ENCODE assay signal across 9 cellular contexts in genomic region chr20:45833030-45833882, GRCh38. TPM values are rescaled to one million over a fixed set of nuclear protein-coding genes. Genes with fewer than 3 reads are reported as not detected.
A peak's percentile ranks its signal among the peaks of the same experiment; 100 is the strongest.
DNase-seq lines count a peak whose midpoint lies in the region; ATAC-seq, FAIRE-seq and TF ChIP-seq lines count a peak whose summit lies in the region.
"Had no signal": no experiment of that assay in that cellular context is flagged by ENCODE, and none has a peak within 500 bp of the region (broad histone marks: within the 10 kb centered on the region; RNA-seq: fewer than 3 reads in every experiment).

TSS of gene SNX21 (plus strand) at chr20:45833799. CDS start at chr20:45833920, 121 bp downstream.

- H3K27me3 ChIP-seq in DOHH2 (ENCODE audit: control insufficient read depth, low read length) = peaks cover 23% of the 10 kb centered on the region
- no peaks in the 10 kb centered on the region for H3K27me3 ChIP-seq in K562 (ENCODE audit: control insufficient read depth in 2 of 2, insufficient read depth in 2 of 2, low read length in 2 of 2)
- H3K27me3 ChIP-seq in right cardiac atrium (ENCODE audit: control insufficient read depth, insufficient read depth) = no peaks in the 10 kb centered on the region
- no peaks in the 10 kb centered on the region for H3K27me3 ChIP-seq in trophoblast cell (ENCODE audit: insufficient read depth, low read length)

- H3K4ac ChIP-seq in trophoblast cell (ENCODE audit: low read depth, low read length) = peak within 1 kb of the TSS; percentile 39

- peak within 1 kb of the TSS; percentile 52 for H3K14ac ChIP-seq in trophoblast cell (ENCODE audit: low read length)

- H3K18ac ChIP-seq in trophoblast cell (ENCODE audit: low read length) = peak within 1 kb of the TSS; percentile 27

- WGBS in K562 (ENCODE audit: insufficient coverage, low coverage, missing lambda C conversion rate) = 17% methylated on average over 16 of the region's 35 CpGs
- WGBS in right cardiac atrium = 4% methylated on average over 35 of the region's 35 CpGs
- WGBS in trophoblast cell (ENCODE audit: extremely low coverage, insufficient coverage, insufficient read length) = no CpG with 5 or more reads among the region's 35 CpGs

- H4K20me1 ChIP-seq in DOHH2 (ENCODE audit: control insufficient read depth, insufficient read depth, low read depth, low read length) (no peaks in the 10 kb centered on the region), K562 (replicated peaks; ENCODE audit: control insufficient read depth, insufficient read depth, low read length) (no peaks in the 10 kb centered on the region)

- no peak for TF ChIP-seq EP300 in K562 (IDR thresholded peaks at IDR 0.05; ENCODE audit: low read length)

- peak within 1 kb of the TSS; percentile 31 for H2AK5ac ChIP-seq in trophoblast cell (ENCODE audit: low read length)

- no peak for TF ChIP-seq RAD21 in K562 (CRISPR knock-in tag; conservative IDR thresholded peaks at IDR 0.05 in 1 of 2, IDR thresholded peaks at IDR 0.05 in 1 of 2)

- no peak for TF ChIP-seq POLR2A in K562 (conservative IDR thresholded peaks at IDR 0.05)

- peak within 1 kb of the TSS; percentile 67 for H3K4me2 ChIP-seq in DOHH2 (ENCODE audit: low read length)
- H3K4me2 ChIP-seq in K562 (ENCODE audit: insufficient read depth, low read length) = peak within 1 kb of the TSS; percentile 68
- H3K4me2 ChIP-seq in trophoblast cell (ENCODE audit: low read length) = peak within 1 kb of the TSS; percentile 90

- H4K8ac ChIP-seq in trophoblast cell (ENCODE audit: low read depth, low read length) = peak within 1 kb of the TSS; percentile 90

- H4K12ac ChIP-seq in trophoblast cell (ENCODE audit: low read depth, low read length) = peak within 1 kb of the TSS; percentile 66

- no peak within 1 kb of the TSS for H2BK120ac ChIP-seq in trophoblast cell (ENCODE audit: insufficient read depth, low read length, poor library complexity)

- 0 out of 2 replicates have a peak, but pooled peaks cover 2% of the 10 kb centered on the region for H3F3A ChIP-seq in DOHH2 (ENCODE audit: control insufficient read depth, insufficient read depth)

- no peaks in the 10 kb centered on the region for H3K9me1 ChIP-seq in K562 (ENCODE audit: control insufficient read depth, insufficient read depth, low read length)

- peak; percentile 75 for ATAC-seq in K562
- ATAC-seq in right cardiac atrium = peak; percentile 93 to 94
- no peak for ATAC-seq in HG02763 (IDR thresholded peaks at IDR 0.05; ENCODE audit: unreplicated experiment)

- H3K79me2 ChIP-seq in DOHH2 (ENCODE audit: control insufficient read depth, low read length) (no peaks in the 10 kb centered on the region), K562 (ENCODE audit: control insufficient read depth, insufficient read depth, low read length) (no peaks in the 10 kb centered on the region), trophoblast cell (ENCODE audit: control insufficient read depth, insufficient read depth, low read length, poor library complexity) (no peaks in the 10 kb centered on the region)

- H3K4me1 ChIP-seq in DOHH2 (ENCODE audit: control insufficient read depth, low read length) (peaks cover 11% of the 10 kb centered on the region), K562 (replicated peaks in 1 of 2; ENCODE audit: control insufficient read depth in 2 of 2, insufficient read depth in 2 of 2, low read length in 2 of 2) (peaks cover 32 to 34% of the 10 kb centered on the region in 2 experiments), right cardiac atrium (ENCODE audit: control insufficient read depth, insufficient read depth, low read length) (peaks cover 7% of the 10 kb centered on the region), trophoblast cell (ENCODE audit: control insufficient read depth in 1 of 2, insufficient read depth in 2 of 2, low read length in 2 of 2) (peaks cover 5 to 11% of the 10 kb centered on the region in 2 experiments)

- peak within 1 kb of the TSS; percentile 76 for H4K91ac ChIP-seq in trophoblast cell (ENCODE audit: low read depth, low read length)

- H3K36me3 ChIP-seq in DOHH2 (ENCODE audit: control insufficient read depth, low read length) (no peaks in the 10 kb centered on the region), K562 (ENCODE audit: control insufficient read depth, insufficient read depth, low read length) (no peaks in the 10 kb centered on the region), trophoblast cell (ENCODE audit: control insufficient read depth in 1 of 2, insufficient read depth in 2 of 2, low read length in 2 of 2) (no peaks in the 10 kb centered on the region)

- H3K9me2 ChIP-seq in DOHH2 (replicated peaks; ENCODE audit: control insufficient read depth, low read length) = no peaks in the 10 kb centered on the region

- intact Hi-C loops in K562 (cut with micrococcal nuclease) (loop anchor here (10.0 kb wide), 1 partner anchor 52 kb away; the partner anchor contains the start of genes SPATA25 and ZSWIM1), right cardiac atrium (cut with DNase I) (loop anchor here in 1 of 4 donors (10.0 kb wide), 1 partner anchor 102 kb away; the partner anchor contains the start of gene PCIF1)

- CTCF ChIA-PET in RWPE1 (lab: Yijun Ruan, JAX) (interaction anchor here (0.8 kb wide), 1 partner anchor 9 kb away, joined by 4 read pairs; no protein-coding TSS in a partner anchor), K562 (lab: Yijun Ruan, JAX; ENCODE audit: low intra/inter-chr PET ratio) (no interaction called here)

- FAIRE-seq in K562 (lab: Jason Lieb, UNC) = no peak
- FAIRE-seq: endometrium had no signal

- BruUV-seq in K562 (replicated peaks; lab: Mats Ljungman, UMichigan) = no TSS peak

- H3K9ac ChIP-seq in K562 (ENCODE audit: insufficient read depth in 1 of 2, low read depth in 2 of 2, low read length in 2 of 2) (peak within 1 kb of the TSS; percentile 19 to 86; a peak in 3 of 4 replicates), trophoblast cell (ENCODE audit: low read length) (peak within 1 kb of the TSS; percentile 90)

- in situ Hi-C loops in K562 (cut with MboI) = no loop called here

- H3K4me3 ChIP-seq in DOHH2 (ENCODE audit: low read length) = peak within 1 kb of the TSS; percentile 65
- peak within 1 kb of the TSS; percentile 43 for H3K4me3 ChIP-seq in K562
- H3K4me3 ChIP-seq in right cardiac atrium (ENCODE audit: low read length) = peak within 1 kb of the TSS; percentile 50
- H3K4me3 ChIP-seq in trophoblast cell (ENCODE audit: low read depth, low read length) = peak within 1 kb of the TSS; percentile 77

- no peak within 1 kb of the TSS for H3K27ac ChIP-seq in DOHH2 (ENCODE audit: low read depth, low read length)
- peak within 1 kb of the TSS; percentile 92 for H3K27ac ChIP-seq in RWPE1
- no peak within 1 kb of the TSS for H3K27ac ChIP-seq in K562 (ENCODE audit: extremely low read depth, low read depth, low read length)
- peak within 1 kb of the TSS; percentile 85 for H3K27ac ChIP-seq in right cardiac atrium (ENCODE audit: low read length)
- H3K27ac ChIP-seq in trophoblast cell (ENCODE audit: low read depth, low read length) = peak within 1 kb of the TSS; percentile 60

- no peak within 1 kb of the TSS for H3K23ac ChIP-seq in trophoblast cell (ENCODE audit: low read length)

- no peak within 1 kb of the TSS for H2BK5ac ChIP-seq in trophoblast cell (ENCODE audit: low read depth, low read length, poor library complexity)

- H3K9me3 ChIP-seq in DOHH2 (ENCODE audit: control insufficient read depth, insufficient read depth, low read length) (no peaks in the 10 kb centered on the region), K562 (replicated peaks; ENCODE audit: control insufficient read depth, insufficient read depth, low read depth, low read length) (no peaks in the 10 kb centered on the region), right cardiac atrium (ENCODE audit: control insufficient read depth, low read length) (no peaks in the 10 kb centered on the region), trophoblast cell (ENCODE audit: insufficient read depth, low read depth, low read length) (peaks cover 3% of the 10 kb centered on the region)

- no peak within 1 kb of the TSS for H2BK12ac ChIP-seq in trophoblast cell (ENCODE audit: low read length)

- H3K79me1 ChIP-seq in trophoblast cell (ENCODE audit: low read length) = peaks cover 9% of the 10 kb centered on the region

- POLR2A ChIA-PET in RWPE1 (lab: Yijun Ruan, JAX; ENCODE audit: low non-redundant PET) = interaction anchor here (0.6 to 1.3 kb wide), 5 partner anchors 8 to 137 kb away, joined by 3 to 6 read pairs (median 4); no protein-coding TSS in a partner anchor
- POLR2A ChIA-PET in K562 (lab: Yijun Ruan, JAX) = interaction anchor here (0.5 to 1.6 kb wide), 9 partner anchors 8 to 136 kb away, joined by 3 to 6 read pairs (median 4); partner anchors contain the start of gene PCIF1

- TF ChIP-seq CTCF in DOHH2 (IDR thresholded peaks at IDR 0.05; ENCODE audit: low read depth, low read length, poor library complexity, severe bottlenecking) (no peak), RWPE1 (conservative IDR thresholded peaks at IDR 0.05; ENCODE audit: low read depth) (no peak), K562 (IDR thresholded peaks at IDR 0.05 in 2 of 3, conservative IDR thresholded peaks at IDR 0.05 in 1 of 3; ENCODE audit: insufficient read depth in 2 of 3, low read depth in 1 of 3, low read length in 3 of 3) (no peak)

- DNase-seq in HS-27A (ENCODE audit: low read depth) = peak; percentile 70
- peak; percentile 88 for DNase-seq in RWPE1 (ENCODE audit: low spot score)
- DNase-seq in K562 (ENCODE audit: extremely low read depth in 1 of 4, low spot score in 3 of 4) = peak in 2 of 4 experiments; percentile 57 to 61
- DNase-seq in right cardiac atrium = peak; percentile 94 to 96 (median 96)
- peak; percentile 66 to 76 for DNase-seq in trophoblast cell
- DNase-seq in ecto neural progenitor cell (ENCODE audit: low spot score) = no peak

- H2AFZ ChIP-seq in K562 (ENCODE audit: low read depth, low read length) (peak within 1 kb of the TSS; percentile 72), trophoblast cell (ENCODE audit: insufficient read depth, low read length, poor library complexity) (peak within 1 kb of the TSS; percentile 80)

RNA-seq across cellular contexts. Expression of gene SNX21, which starts in this region (rescaled TPM):
- total RNA-seq in K562 (2011; cell fraction: chromatin; rRNA removed; ENCODE audit: low replicate concordance) = 1.0 and 1.1 TPM in 2 replicates
- 0.92 and 1.0 TPM in 2 replicates for total RNA-seq in K562 (2011; cell fraction: nucleolus; rRNA removed)
- total RNA-seq in K562 (2011; cell fraction: nucleoplasm; rRNA removed) = 0.61 and 0.95 TPM in 2 replicates
- total RNA-seq in K562 (2014; rRNA removed) (0.65 and 0.91 TPM in 2 replicates), K562 (2014; rRNA removed; fragmentation: Illumina TruSeq; extraction: Trizol) (0.18 and 0.19 TPM in 2 replicates), K562 (2015; rRNA removed; fragmentation: Illumina TruSeq; extraction: Trizol) (0.57 and 0.69 TPM in 2 replicates), K562 (2021) (0.65 and 1.2 TPM in 2 replicates), right cardiac atrium (10 to 100 TPM; 25.8 to 30.7 (median 28.7) TPM)
- polyA plus RNA-seq in K562 (2011; rRNA removed) (0.18 TPM in 2 replicates), K562 (2014; fragmentation: Illumina TruSeq; extraction: Trizol) (0.22 and 0.26 TPM in 2 replicates), K562 (2014; fragmentation: Nextera tagmentation; extraction: Ambion mirVana) (under 1 TPM; 0.10 to 0.42 TPM), K562 (2014; rRNA removed) (0.58 and 1.2 TPM in 2 replicates), right cardiac atrium (23.5 TPM)
- polyA plus RNA-seq in K562 (2011; cell fraction: cytosol; rRNA removed) = 0.49 and 1.7 TPM in 2 replicates
- polyA plus RNA-seq in K562 (2011; cell fraction: nucleus; rRNA removed) = 0.58 TPM in 2 replicates
- polyA plus RNA-seq in K562 (2012) = 0.83 and 2.7 TPM in 2 replicates
- polyA minus RNA-seq in K562 (2011; rRNA and poly(A)+ RNA removed) = 0.06 and 0.07 TPM in 2 replicates
- 0.91 TPM in 1 of 2 replicates, not detected in the other for polyA minus RNA-seq in K562 (2011; cell fraction: cytosol; rRNA and poly(A)+ RNA removed)
- polyA minus RNA-seq in K562 (2011; cell fraction: nucleus; rRNA and poly(A)+ RNA removed) = 0.56 and 0.67 TPM in 2 replicates
- 6.6 and 7.3 TPM in 2 replicates for polyA plus RNA-seq in trophoblast cell (2013)

Comparison
In these comparisons a context has a peak if more than half of its experiments do, and no peak if none do; other contexts are left out.
1. RNA of gene SNX21 (total RNA-seq): 25.8 to 30.7 TPM in right cardiac atrium; 0.18 to 1.2 TPM in K562; every median in the first group is over 10 times any median in the second.
2. H3K27ac ChIP-seq: peak in RWPE1 (single experiment), right cardiac atrium (single experiment) and trophoblast cell (single experiment); none in DOHH2 (single experiment) and K562 (single experiment).
3. Peak in every context shown above with its lines, with median percentiles within 50 percentile points of each other: H3K4me2 ChIP-seq and H3K4me3 ChIP-seq.